3 cellular contexts compared by ENCODE assay signal in the genomic region with DNA sequence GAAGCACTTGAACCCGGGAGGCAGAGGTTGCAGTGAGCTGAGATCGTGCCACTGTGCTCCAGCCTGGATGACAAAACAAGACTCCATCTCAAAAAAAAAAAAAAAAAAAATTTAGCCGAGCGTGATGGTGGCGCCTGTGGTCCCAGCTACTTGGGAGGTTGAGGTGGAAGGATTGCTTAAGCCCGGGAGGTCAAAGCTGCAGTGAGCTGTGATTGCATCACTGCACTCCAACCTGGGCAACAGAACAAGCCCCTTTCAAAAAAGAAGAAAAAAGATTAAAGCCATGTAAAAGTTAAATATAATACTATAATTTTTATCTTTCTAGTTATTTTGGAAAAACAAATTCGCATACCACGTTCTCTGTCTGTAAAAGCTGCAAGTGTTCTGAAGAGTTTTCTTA.
TF ChIP-seq lines count a peak whose summit lies in the region.

No MANE protein-coding gene starts in this region.

TF ChIP-seq in HepG2, 621 proteins besides CTCF, POLR2A, EP300 and RAD21 (continues in another document):
- TF ChIP-seq CEBPG (CRISPR knock-in tag; IDR thresholded peaks at IDR 0.05) = peak; percentile 16; the same call in 1 of the 2 replicates
- no peak for TF ChIP-seq SP1 (IDR thresholded peaks at IDR 0.05)
- no peak for TF ChIP-seq SP1 (CRISPR knock-in tag; IDR thresholded peaks at IDR 0.05)
- no peak for TF ChIP-seq ZNF672 (CRISPR knock-in tag; IDR thresholded peaks at IDR 0.05)
- TF ChIP-seq, protein P1, sequence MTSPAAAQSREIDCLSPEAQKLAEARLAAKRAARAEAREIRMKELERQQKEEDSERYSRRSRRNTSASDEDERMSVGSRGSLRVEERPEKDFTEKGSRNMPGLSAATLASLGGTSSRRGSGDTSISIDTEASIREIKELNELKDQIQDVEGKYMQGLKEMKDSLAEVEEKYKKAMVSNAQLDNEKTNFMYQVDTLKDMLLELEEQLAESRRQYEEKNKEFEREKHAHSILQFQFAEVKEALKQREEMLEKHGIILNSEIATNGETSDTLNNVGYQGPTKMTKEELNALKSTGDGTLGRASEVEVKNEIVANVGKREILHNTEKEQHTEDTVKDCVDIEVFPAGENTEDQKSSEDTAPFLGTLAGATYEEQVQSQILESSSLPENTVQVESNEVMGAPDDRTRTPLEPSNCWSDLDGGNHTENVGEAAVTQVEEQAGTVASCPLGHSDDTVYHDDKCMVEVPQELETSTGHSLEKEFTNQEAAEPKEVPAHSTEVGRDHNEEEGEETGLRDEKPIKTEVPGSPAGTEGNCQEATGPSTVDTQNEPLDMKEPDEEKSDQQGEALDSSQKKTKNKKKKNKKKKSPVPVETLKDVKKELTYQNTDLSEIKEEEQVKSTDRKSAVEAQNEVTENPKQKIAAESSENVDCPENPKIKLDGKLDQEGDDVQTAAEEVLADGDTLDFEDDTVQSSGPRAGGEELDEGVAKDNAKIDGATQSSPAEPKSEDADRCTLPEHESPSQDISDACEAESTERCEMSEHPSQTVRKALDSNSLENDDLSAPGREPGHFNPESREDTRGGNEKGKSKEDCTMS (CRISPR knock-in tag; conservative IDR thresholded peaks at IDR 0.05) = no peak
- TF ChIP-seq ATF1 (CRISPR knock-in tag; IDR thresholded peaks at IDR 0.05) = no peak
- TF ChIP-seq MAF1 (CRISPR knock-in tag; IDR thresholded peaks at IDR 0.05; ENCODE audit: borderline replicate concordance) = no peak
- no peak for TF ChIP-seq ZNF503 (CRISPR knock-in tag; IDR thresholded peaks at IDR 0.05)

TF ChIP-seq in K562, 482 proteins besides CTCF, POLR2A, EP300 and RAD21:
- TF ChIP-seq PHF8 (IDR thresholded peaks at IDR 0.05; ENCODE audit: borderline replicate concordance, low read length) (no peak), THRAP3 (IDR thresholded peaks at IDR 0.05; ENCODE audit: borderline replicate concordance) (no peak), CREBBP (IDR thresholded peaks at IDR 0.05; ENCODE audit: low read depth, low read length) (no peak), CEBPG (CRISPR knock-in tag; IDR thresholded peaks at IDR 0.05) (no peak), CEBPG (tag; conservative IDR thresholded peaks at IDR 0.05 in 1 of 2, IDR thresholded peaks at IDR 0.05 in 1 of 2) (peak; percentile 23 to 61; a peak in 2 of 4 replicates), ZNF395 (CRISPR knock-in tag; IDR thresholded peaks at IDR 0.05) (no peak), CEBPB (tag; IDR thresholded peaks at IDR 0.05) (peak; percentile 53)
- TF ChIP-seq, protein P2, sequence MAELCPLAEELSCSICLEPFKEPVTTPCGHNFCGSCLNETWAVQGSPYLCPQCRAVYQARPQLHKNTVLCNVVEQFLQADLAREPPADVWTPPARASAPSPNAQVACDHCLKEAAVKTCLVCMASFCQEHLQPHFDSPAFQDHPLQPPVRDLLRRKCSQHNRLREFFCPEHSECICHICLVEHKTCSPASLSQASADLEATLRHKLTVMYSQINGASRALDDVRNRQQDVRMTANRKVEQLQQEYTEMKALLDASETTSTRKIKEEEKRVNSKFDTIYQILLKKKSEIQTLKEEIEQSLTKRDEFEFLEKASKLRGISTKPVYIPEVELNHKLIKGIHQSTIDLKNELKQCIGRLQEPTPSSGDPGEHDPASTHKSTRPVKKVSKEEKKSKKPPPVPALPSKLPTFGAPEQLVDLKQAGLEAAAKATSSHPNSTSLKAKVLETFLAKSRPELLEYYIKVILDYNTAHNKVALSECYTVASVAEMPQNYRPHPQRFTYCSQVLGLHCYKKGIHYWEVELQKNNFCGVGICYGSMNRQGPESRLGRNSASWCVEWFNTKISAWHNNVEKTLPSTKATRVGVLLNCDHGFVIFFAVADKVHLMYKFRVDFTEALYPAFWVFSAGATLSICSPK (IDR thresholded peaks at IDR 0.05; ENCODE audit: borderline replicate concordance) = no peak
- TF ChIP-seq, protein P3, sequence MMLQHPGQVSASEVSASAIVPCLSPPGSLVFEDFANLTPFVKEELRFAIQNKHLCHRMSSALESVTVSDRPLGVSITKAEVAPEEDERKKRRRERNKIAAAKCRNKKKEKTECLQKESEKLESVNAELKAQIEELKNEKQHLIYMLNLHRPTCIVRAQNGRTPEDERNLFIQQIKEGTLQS (IDR thresholded peaks at IDR 0.05) = 0 out of 2 replicates have a peak, but pooled peaks have one; percentile 19
- TF ChIP-seq, protein P3 (CRISPR knock-in tag; conservative IDR thresholded peaks at IDR 0.05) = no peak

TF ChIP-seq in H1, 55 proteins besides CTCF, POLR2A, EP300 and RAD21:
- TF ChIP-seq CEBPB (IDR thresholded peaks at IDR 0.05; ENCODE audit: low read depth, low read length) (peak; percentile 40; the same call in 1 of the 2 replicates), SIN3A (conservative IDR thresholded peaks at IDR 0.05 in 1 of 2, IDR thresholded peaks at IDR 0.05 in 1 of 2; ENCODE audit: low read depth in 1 of 2, low read length in 2 of 2) (no peak)
